ENCODE assay signal across 18 cellular contexts in genomic region chr11:1006762-1007161, GRCh38. TPM values are rescaled to one million over a fixed set of nuclear protein-coding genes. Genes with fewer than 3 reads are reported as not detected.
DNase-seq lines count a peak whose midpoint lies in the region; ATAC-seq, FAIRE-seq and TF ChIP-seq lines count a peak whose summit lies in the region.
"Had no signal": no experiment of that assay in that cellular context is flagged by ENCODE, and none has a peak within 500 bp of the region (broad histone marks: within the 10 kb centered on the region; RNA-seq: fewer than 3 reads in every experiment).

No MANE protein-coding gene starts in this region.

- no peaks in the 10 kb centered on the region for H3K4me1 Mint-ChIP-seq in WTC11
- no peaks in the 10 kb centered on the region for H3K4me1 Mint-ChIP-seq in activated T-helper 17 cell treated with anti-CD3 and anti-CD28 coated beads, Interleukin-2, amount 50 U/mL, for 72 hours
- H3K4me1 Mint-ChIP-seq: activated naive CD4-positive, alpha-beta T cell treated with anti-CD3 and anti-CD28 coated beads, Interleukin-2, amount 50 U/mL, for 24 hours had no signal

- no peak for TF ChIP-seq POLR2A in testis (IDR thresholded peaks at IDR 0.05)

- H3K27me3 Mint-ChIP-seq in WTC11 (ENCODE audit: low read depth) = no peaks in the 10 kb centered on the region
- H3K27me3 Mint-ChIP-seq in activated T-helper 17 cell treated with anti-CD3 and anti-CD28 coated beads, Interleukin-2, amount 50 U/mL, for 72 hours = no peaks in the 10 kb centered on the region
- H3K27me3 Mint-ChIP-seq: activated naive CD4-positive, alpha-beta T cell treated with anti-CD3 and anti-CD28 coated beads, Interleukin-2, amount 50 U/mL, for 24 hours had no signal

- ATAC-seq in WTC11 = no peak
- no peak for ATAC-seq in activated T-helper 17 cell treated with anti-CD3 and anti-CD28 coated beads, Interleukin-2, amount 50 U/mL, for 72 hours (replicated peaks)
- ATAC-seq: left colon had no signal

- H3K27ac ChIP-seq in testis (no peak overlapping the region), small intestine (ENCODE audit: low read depth in 1 of 2, low read length in 1 of 2) (no peak overlapping the region)
- H3K27ac ChIP-seq: PC-9, transverse colon had no signal

- peak overlapping the region; percentile 11 for H3K27ac Mint-ChIP-seq in WTC11
- no peak overlapping the region for H3K27ac Mint-ChIP-seq in activated T-helper 17 cell treated with anti-CD3 and anti-CD28 coated beads, Interleukin-2, amount 50 U/mL, for 72 hours
- H3K27ac Mint-ChIP-seq: activated naive CD4-positive, alpha-beta T cell treated with anti-CD3 and anti-CD28 coated beads, Interleukin-2, amount 50 U/mL, for 24 hours had no signal

- POLR2A ChIA-PET in WTC11 (lab: Charles Lee) = no interaction called here

- no peak for FAIRE-seq in small intestine (lab: Jason Lieb, UNC)
- FAIRE-seq: A204.1 had no signal

- H3K9me3 Mint-ChIP-seq in WTC11 = no peaks in the 10 kb centered on the region
- H3K9me3 Mint-ChIP-seq in activated T-helper 17 cell treated with anti-CD3 and anti-CD28 coated beads, Interleukin-2, amount 50 U/mL, for 72 hours = no peaks in the 10 kb centered on the region
- H3K9me3 Mint-ChIP-seq: activated naive CD4-positive, alpha-beta T cell treated with anti-CD3 and anti-CD28 coated beads, Interleukin-2, amount 50 U/mL, for 24 hours had no signal

- CTCF ChIA-PET in WTC11 (lab: Charles Lee) = no interaction called here

- H3K27me3 ChIP-seq in testis (no peaks in the 10 kb centered on the region), small intestine (ENCODE audit: control insufficient read depth in 2 of 2, insufficient read depth in 2 of 2, low read length in 2 of 2) (no peaks in the 10 kb centered on the region)
- H3K27me3 ChIP-seq: transverse colon had no signal

- no peaks in the 10 kb centered on the region for H3K36me3 ChIP-seq in testis (ENCODE audit: low read depth, missing control alignments)
- H3K36me3 ChIP-seq in small intestine (ENCODE audit: control insufficient read depth in 2 of 2, insufficient read depth in 2 of 2, low read length in 2 of 2) = peaks cover 26 to 33% of the 10 kb centered on the region in 2 donors

- H3K4me3 Mint-ChIP-seq in WTC11 = no peak overlapping the region
- H3K4me3 Mint-ChIP-seq in activated T-helper 17 cell treated with anti-CD3 and anti-CD28 coated beads, Interleukin-2, amount 50 U/mL, for 72 hours = no peak overlapping the region
- H3K4me3 Mint-ChIP-seq: activated naive CD4-positive, alpha-beta T cell treated with anti-CD3 and anti-CD28 coated beads, Interleukin-2, amount 50 U/mL, for 24 hours had no signal

- WGBS in testis, 2 donors = 49 to 70% methylated on average over 13 of the region's 13 CpGs
- 91% methylated on average over 13 of the region's 13 CpGs for WGBS in small intestine, 3 donors

- H3K36me3 Mint-ChIP-seq in WTC11 = peaks cover 30% of the 10 kb centered on the region
- H3K36me3 Mint-ChIP-seq in activated T-helper 17 cell treated with anti-CD3 and anti-CD28 coated beads, Interleukin-2, amount 50 U/mL, for 72 hours (ENCODE audit: low read depth) = peaks cover 64% of the 10 kb centered on the region

- no peaks in the 10 kb centered on the region for H3K9me3 ChIP-seq in testis
- H3K9me3 ChIP-seq in small intestine (ENCODE audit: control insufficient read depth, low read depth) = no peaks in the 10 kb centered on the region
- H3K9me3 ChIP-seq: transverse colon had no signal

- intact Hi-C loops in testis (cut with DNase I; ENCODE audit: low total_unique reads) = no loop called here

- H3K4me1 ChIP-seq in testis (peaks cover 4% of the 10 kb centered on the region), small intestine (ENCODE audit: control insufficient read depth in 2 of 2, insufficient read depth in 1 of 2, low read depth in 1 of 2, low read length in 1 of 2) (no peaks in the 10 kb centered on the region)
- H3K4me1 ChIP-seq: transverse colon had no signal

- no peak for TF ChIP-seq CTCF in WTC11 (IDR thresholded peaks at IDR 0.05)
- no peak for TF ChIP-seq CTCF in testis (IDR thresholded peaks at IDR 0.05)

- H3K4me3 ChIP-seq in testis (no peak overlapping the region), small intestine (ENCODE audit: low read depth in 1 of 2, low read length in 2 of 2) (no peak overlapping the region)
- H3K4me3 ChIP-seq: PC-9, transverse colon had no signal

- peak; percentile 53 to 79 (median 63) for DNase-seq in NCI-H1417 (lab: John Stamatoyannopoulos, UW)
- DNase-seq in NCI-H1417 treated with DMSO at 0.1 percent for 48 hours (lab: John Stamatoyannopoulos, UW) = no peak
- DNase-seq in WTC11 (ENCODE audit: low spot score) = no peak
- peak; percentile 47 for DNase-seq in inferior parietal cortex (ENCODE audit: extremely low spot score)
- peak; percentile 67 for DNase-seq in testis
- DNase-seq in small intestine = no peak
- no peak for DNase-seq in activated CD4-positive, CD25-positive, alpha-beta regulatory T cell treated with anti-CD3 and anti-CD28 coated beads, Interleukin-2, amount 50 U/mL, for 72 hours
- DNase-seq: activated CD8-positive, alpha-beta memory T cell treated with anti-CD3 and anti-CD28 coated beads, Interleukin-2, amount 50 U/mL, for 4 hours; central memory CD4-positive, alpha-beta T cell; left colon; NCI-H69; PC-9; retina; SW 1271; transverse colon had no signal

TF ChIP-seq in WTC11, 78 proteins besides CTCF, POLR2A, EP300 and RAD21:
- TF ChIP-seq ZNF138 (CRISPR knock-in tag; conservative IDR thresholded peaks at IDR 0.05) (no peak), SMAD3 (CRISPR knock-in tag; IDR thresholded peaks at IDR 0.05; ENCODE audit: borderline replicate concordance) (no peak), SP1 (CRISPR knock-in tag; conservative IDR thresholded peaks at IDR 0.05) (no peak), TEAD1 (CRISPR knock-in tag; IDR thresholded peaks at IDR 0.05) (no peak), ZNF121 (CRISPR knock-in tag; IDR thresholded peaks at IDR 0.05) (no peak), ZNF317 (CRISPR knock-in tag; IDR thresholded peaks at IDR 0.05; ENCODE audit: borderline replicate concordance, low read depth) (no peak), ATF3 (CRISPR knock-in tag; conservative IDR thresholded peaks at IDR 0.05) (no peak), KAT7 (CRISPR knock-in tag; IDR thresholded peaks at IDR 0.05; ENCODE audit: borderline replicate concordance) (no peak), SMAD4 (CRISPR knock-in tag; IDR thresholded peaks at IDR 0.05) (no peak), NR1H2 (CRISPR knock-in tag; IDR thresholded peaks at IDR 0.05) (no peak), ZNF396 (CRISPR knock-in tag; IDR thresholded peaks at IDR 0.05; ENCODE audit: borderline replicate concordance) (no peak), NFE2L1 (CRISPR knock-in tag; IDR thresholded peaks at IDR 0.05) (no peak), CREB1 (CRISPR knock-in tag; IDR thresholded peaks at IDR 0.05) (no peak), ZNF232 (CRISPR knock-in tag; IDR thresholded peaks at IDR 0.05) (no peak)

RNA-seq across cellular contexts. Expression of gene MUC6, which starts 29.8 kb away (rescaled TPM):
- total RNA-seq in WTC11 (2021) = 0.05 to 0.13 TPM (median 0.07 TPM) in 3 replicates
- total RNA-seq in testis = under 1 TPM; 0.16 to 0.19 TPM
- polyA plus RNA-seq in testis (ENCODE audit: insufficient read depth, low read depth, low replicate concordance) = 1.5 TPM
- not detected for total RNA-seq in activated T-helper 17 cell treated with anti-CD3 and anti-CD28 coated beads, Interleukin-2, amount 50 U/mL, for 72 hours
- polyA plus RNA-seq in small intestine = under 1 TPM in 2 of 3 donors, not detected in 1; 0.22 to 0.34 TPM
- total RNA-seq: left colon, transverse colon had no signal

Comparison
In these comparisons a context has a peak if more than half of its experiments do, and no peak if none do; other contexts are left out.
1. DNase-seq: peak in NCI-H1417 (3 of 3), inferior parietal cortex (single experiment) and testis (single experiment); none in NCI-H1417 treated with DMSO at 0.1 percent for 48 hours (single experiment), WTC11 (single experiment), small intestine (single experiment) and activated CD4-positive, CD25-positive, alpha-beta regulatory T cell treated with anti-CD3 and anti-CD28 coated beads, Interleukin-2, amount 50 U/mL, for 72 hours (single experiment).